8 cellular contexts compared by ENCODE assay signal in the genomic region with DNA sequence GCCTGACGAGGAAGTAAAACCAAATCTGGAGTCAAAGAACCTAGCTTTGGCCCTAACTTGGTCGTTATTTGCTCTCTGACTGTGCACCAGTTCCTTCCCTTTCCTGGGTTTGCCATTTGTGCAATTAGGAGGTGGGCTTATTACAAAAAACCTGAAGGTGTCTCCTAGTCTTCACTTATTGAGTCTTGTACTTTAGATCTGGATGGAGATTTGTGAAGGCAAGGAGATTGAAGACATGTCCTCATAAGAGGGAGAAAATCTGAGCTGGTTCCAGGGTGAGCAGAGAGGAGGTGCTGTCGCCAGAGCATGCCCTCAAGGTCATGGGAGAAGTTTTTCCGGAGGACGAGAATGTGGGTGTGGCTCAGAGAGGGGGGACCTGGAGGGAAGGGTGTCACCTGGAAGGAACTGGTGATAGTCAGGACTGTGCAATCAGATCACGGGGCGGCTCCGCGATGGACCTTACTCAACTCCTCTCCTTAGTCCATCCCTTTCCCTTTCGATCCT. TPM values are rescaled to one million over a fixed set of nuclear protein-coding genes. Genes with fewer than 3 reads are reported as not detected.
DNase-seq lines count a peak whose midpoint lies in the region; ATAC-seq, FAIRE-seq and TF ChIP-seq lines count a peak whose summit lies in the region.

No MANE protein-coding gene starts in this region.

- peak; percentile 29 for ATAC-seq in HG03095 (IDR thresholded peaks at IDR 0.05; ENCODE audit: unreplicated experiment)
- no peak for ATAC-seq in K562
- no peak for ATAC-seq in HG03159 (IDR thresholded peaks at IDR 0.05; ENCODE audit: unreplicated experiment)

- no peak for DNase-seq in AG09309 (ENCODE audit: low read depth)
- DNase-seq in K562 (ENCODE audit: extremely low read depth in 1 of 4, low spot score in 3 of 4), result no peak
- DNase-seq in NK-92 treated with Interleukin-12 subunit alpha and Interleukin-12 subunit beta, amount 100 ng/mL, for 24 hours (lab: John Stamatoyannopoulos, UW), result no peak
- no peak for DNase-seq in glomerular visceral epithelial cell (ENCODE audit: extremely low spot score)
- no peak for DNase-seq in stimulated activated naive CD4-positive, alpha-beta T cell (lab: John Stamatoyannopoulos, UW)

- H3K27ac ChIP-seq in K562 (ENCODE audit: extremely low read depth, low read depth, low read length) (peak overlapping the region; percentile 44), mucosa of rectum (ENCODE audit: low read depth in 2 of 2, low read length in 2 of 2) (peak overlapping the region; percentile 92 to 93)

- H3K9ac ChIP-seq in K562 (ENCODE audit: insufficient read depth in 1 of 2, low read depth in 2 of 2, low read length in 2 of 2) (peak overlapping the region in 1 of 2 experiments; percentile 24; a peak in 3 of 4 replicates), mucosa of rectum (ENCODE audit: low read depth in 1 of 2, low read length in 2 of 2) (peak overlapping the region; percentile 69 to 72)

- intact Hi-C loops in K562 (cut with micrococcal nuclease), result loop anchor here (10.0 kb wide), 1 partner anchor 389 kb away; no protein-coding TSS in a partner anchor

- FAIRE-seq in K562 (lab: Jason Lieb, UNC), result no peak

- peak; percentile 32 for TF ChIP-seq EP300 in K562 (IDR thresholded peaks at IDR 0.05; ENCODE audit: low read length)

- CTCF ChIA-PET in K562 (lab: Yijun Ruan, JAX; ENCODE audit: low intra/inter-chr PET ratio), result interaction anchor here (0.5 kb wide), 1 partner anchor 50 kb away, joined by 3 read pairs; the partner anchor contains the start of gene NCOA6

- peaks cover 53% of the 10 kb centered on the region for H3K79me2 ChIP-seq in K562 (ENCODE audit: control insufficient read depth, insufficient read depth, low read length)

- TF ChIP-seq RAD21 in K562 (CRISPR knock-in tag; conservative IDR thresholded peaks at IDR 0.05 in 1 of 2, IDR thresholded peaks at IDR 0.05 in 1 of 2), result peak in 1 of 2 experiments; percentile 37; a peak in 2 of 4 replicates

- no peaks in the 10 kb centered on the region for H3K9me1 ChIP-seq in K562 (ENCODE audit: control insufficient read depth, insufficient read depth, low read length)

- H3K4me2 ChIP-seq in K562 (ENCODE audit: insufficient read depth, low read length), result peak overlapping the region; percentile 83

- H3K9me3 ChIP-seq in K562 (replicated peaks; ENCODE audit: control insufficient read depth, insufficient read depth, low read depth, low read length) (no peaks in the 10 kb centered on the region), mucosa of rectum (ENCODE audit: control insufficient read depth in 2 of 2, low read length in 2 of 2) (no peaks in the 10 kb centered on the region)

- BruUV-seq in K562 (replicated peaks; lab: Mats Ljungman, UMichigan), result no TSS peak

- H3K4me1 ChIP-seq in K562 (replicated peaks in 1 of 2; ENCODE audit: control insufficient read depth in 2 of 2, insufficient read depth in 2 of 2, low read length in 2 of 2) (peaks cover 46 to 49% of the 10 kb centered on the region in 2 experiments; a peak in 4 of 5 replicates), mucosa of rectum (ENCODE audit: control insufficient read depth in 2 of 2, insufficient read depth in 2 of 2, low read length in 2 of 2) (peaks cover 31 to 46% of the 10 kb centered on the region in 2 donors)

- peak overlapping the region; percentile 67 for H3K4me3 ChIP-seq in AG09309 (ENCODE audit: control insufficient read depth, low read depth, low read length)
- H3K4me3 ChIP-seq in K562, result peak overlapping the region; percentile 90
- peak overlapping the region; percentile 48 to 72 for H3K4me3 ChIP-seq in mucosa of rectum (ENCODE audit: low read length in 2 of 2)

- no peaks in the 10 kb centered on the region; a peak in 1 of 5 replicates for H3K27me3 ChIP-seq in K562 (ENCODE audit: control insufficient read depth in 2 of 2, insufficient read depth in 2 of 2, low read length in 2 of 2)
- H3K27me3 ChIP-seq in mucosa of rectum (ENCODE audit: control insufficient read depth in 2 of 2, insufficient read depth in 2 of 2, low read length in 2 of 2), result no peaks in the 10 kb centered on the region

- TF ChIP-seq POLR2A in K562 (conservative IDR thresholded peaks at IDR 0.05), result no peak

- WGBS in K562 (ENCODE audit: insufficient coverage, low coverage, missing lambda C conversion rate), result 11% methylated on average over 10 of the region's 10 CpGs

- POLR2A ChIA-PET in K562 (lab: Yijun Ruan, JAX), result interaction anchor here (0.7 to 2.8 kb wide), 5 partner anchors 12 to 125 kb away, joined by 3 to 14 read pairs (median 4); partner anchors contain the start of gene NCOA6

- TF ChIP-seq CTCF in AG09309 (IDR thresholded peaks at IDR 0.05; ENCODE audit: control insufficient read depth, insufficient read depth, low read depth, low read length, missing control alignments) (no peak), K562 (IDR thresholded peaks at IDR 0.05 in 2 of 3, conservative IDR thresholded peaks at IDR 0.05 in 1 of 3; ENCODE audit: insufficient read depth in 2 of 3, low read depth in 1 of 3, low read length in 3 of 3) (peak; percentile 47 to 52 (median 51); a peak in 3 of 6 replicates)

- in situ Hi-C loops in K562 (cut with MboI), result no loop called here

- no peaks in the 10 kb centered on the region for H4K20me1 ChIP-seq in K562 (replicated peaks; ENCODE audit: control insufficient read depth, insufficient read depth, low read length)

- peak overlapping the region; percentile 89 for H2AFZ ChIP-seq in K562 (ENCODE audit: low read depth, low read length)

- H3K36me3 ChIP-seq in K562 (ENCODE audit: control insufficient read depth, insufficient read depth, low read length) (peaks cover 7% of the 10 kb centered on the region; the same call in 2 of the 3 replicates), mucosa of rectum (ENCODE audit: control insufficient read depth in 2 of 2, insufficient read depth in 2 of 2, low read length in 2 of 2) (no peaks in the 10 kb centered on the region)

TF ChIP-seq in K562, 482 proteins besides CTCF, POLR2A, EP300 and RAD21 (continues in another document):
- TF ChIP-seq BCOR (IDR thresholded peaks at IDR 0.05) (peak; percentile 52; the same call in 1 of the 2 replicates), MTA1 (IDR thresholded peaks at IDR 0.05; ENCODE audit: borderline replicate concordance) (peak; percentile 74; the same call in 1 of the 2 replicates)

RNA-seq across cellular contexts. Expression of gene ACSS2, which starts 0.7 kb away (rescaled TPM):
- 516 and 596 TPM in 2 replicates for total RNA-seq in K562 (2011; cell fraction: chromatin; rRNA removed; ENCODE audit: low replicate concordance)
- 361 and 396 TPM in 2 replicates for total RNA-seq in K562 (2011; cell fraction: nucleolus; rRNA removed)
- 372 and 398 TPM in 2 replicates for total RNA-seq in K562 (2011; cell fraction: nucleoplasm; rRNA removed)
- total RNA-seq in K562 (2014; rRNA removed) (94.3 and 97.9 TPM in 2 replicates), K562 (2014; rRNA removed; fragmentation: Illumina TruSeq; extraction: Trizol) (49.5 and 52.9 TPM in 2 replicates), K562 (2015; rRNA removed; fragmentation: Illumina TruSeq; extraction: Trizol) (43.7 and 48.6 TPM in 2 replicates), K562 (2021) (64.0 and 66.2 TPM in 2 replicates)
- polyA plus RNA-seq in K562 (2011; rRNA removed) (246 and 419 TPM in 2 replicates), K562 (2014; fragmentation: Illumina TruSeq; extraction: Trizol) (64.0 and 77.6 TPM in 2 replicates), K562 (2014; fragmentation: Nextera tagmentation; extraction: Ambion mirVana) (10 to 100 TPM; 21.9 to 26.5 TPM), K562 (2014; rRNA removed) (78.4 and 81.5 TPM in 2 replicates)
- polyA plus RNA-seq in K562 (2011; cell fraction: cytosol; rRNA removed), result 192 and 432 TPM in 2 replicates
- 526 and 978 TPM in 2 replicates for polyA plus RNA-seq in K562 (2011; cell fraction: nucleus; rRNA removed)
- polyA plus RNA-seq in K562 (2012), result 73.5 and 75.8 TPM in 2 replicates
- polyA minus RNA-seq in K562 (2011; rRNA and poly(A)+ RNA removed), result 306 and 390 TPM in 2 replicates
- 144 and 252 TPM in 2 replicates for polyA minus RNA-seq in K562 (2011; cell fraction: cytosol; rRNA and poly(A)+ RNA removed)
- 250 and 495 TPM in 2 replicates for polyA minus RNA-seq in K562 (2011; cell fraction: nucleus; rRNA and poly(A)+ RNA removed)

RNA-seq across cellular contexts. Expression of gene GGT7, which starts 3.1 kb away (rescaled TPM):
- total RNA-seq in K562 (2011; cell fraction: chromatin; rRNA removed; ENCODE audit: low replicate concordance), result 30.9 and 86.1 TPM in 2 replicates
- 84.9 and 89.9 TPM in 2 replicates for total RNA-seq in K562 (2011; cell fraction: nucleolus; rRNA removed)
- total RNA-seq in K562 (2011; cell fraction: nucleoplasm; rRNA removed), result 45.7 and 51.5 TPM in 2 replicates
- total RNA-seq in K562 (2014; rRNA removed) (5.9 and 8.7 TPM in 2 replicates), K562 (2014; rRNA removed; fragmentation: Illumina TruSeq; extraction: Trizol) (1.9 and 2.9 TPM in 2 replicates), K562 (2015; rRNA removed; fragmentation: Illumina TruSeq; extraction: Trizol) (3.1 and 3.3 TPM in 2 replicates), K562 (2021) (16.4 and 18.3 TPM in 2 replicates)
- polyA plus RNA-seq in K562 (2011; rRNA removed) (11.4 and 22.1 TPM in 2 replicates), K562 (2014; fragmentation: Illumina TruSeq; extraction: Trizol) (8.4 and 9.8 TPM in 2 replicates), K562 (2014; fragmentation: Nextera tagmentation; extraction: Ambion mirVana) (under 1 TPM; 0.04 to 0.07 TPM), K562 (2014; rRNA removed) (17.3 and 21.6 TPM in 2 replicates)
- polyA plus RNA-seq in K562 (2011; cell fraction: cytosol; rRNA removed), result 14.2 and 19.5 TPM in 2 replicates
- polyA plus RNA-seq in K562 (2011; cell fraction: nucleus; rRNA removed), result 77.0 and 120 TPM in 2 replicates
- polyA plus RNA-seq in K562 (2012), result 13.0 and 26.9 TPM in 2 replicates
- 3.9 and 5.2 TPM in 2 replicates for polyA minus RNA-seq in K562 (2011; rRNA and poly(A)+ RNA removed)
- 8.5 and 14.2 TPM in 2 replicates for polyA minus RNA-seq in K562 (2011; cell fraction: cytosol; rRNA and poly(A)+ RNA removed)
- polyA minus RNA-seq in K562 (2011; cell fraction: nucleus; rRNA and poly(A)+ RNA removed), result 35.8 and 38.2 TPM in 2 replicates

RNA-seq across cellular contexts. Expression of gene NCOA6, which starts 50.3 kb away (rescaled TPM):
- total RNA-seq in K562 (2011; cell fraction: chromatin; rRNA removed; ENCODE audit: low replicate concordance), result 25.4 and 45.0 TPM in 2 replicates
- 13.2 and 16.3 TPM in 2 replicates for total RNA-seq in K562 (2011; cell fraction: nucleolus; rRNA removed)
- total RNA-seq in K562 (2011; cell fraction: nucleoplasm; rRNA removed), result 23.8 and 31.5 TPM in 2 replicates
- 5.2 and 8.1 TPM in 2 replicates for total RNA-seq in K562 (2014; rRNA removed)
- total RNA-seq in K562 (2014; rRNA removed; fragmentation: Illumina TruSeq; extraction: Trizol), result 6.7 and 7.8 TPM in 2 replicates
- 6.1 and 8.4 TPM in 2 replicates for total RNA-seq in K562 (2015; rRNA removed; fragmentation: Illumina TruSeq; extraction: Trizol)
- total RNA-seq in K562 (2021), result 17.3 and 17.7 TPM in 2 replicates
- polyA plus RNA-seq in K562 (2011; rRNA removed), result 9.9 and 12.7 TPM in 2 replicates
- polyA plus RNA-seq in K562 (2011; cell fraction: cytosol; rRNA removed), result 13.6 and 16.0 TPM in 2 replicates
- polyA plus RNA-seq in K562 (2011; cell fraction: nucleus; rRNA removed), result 10.0 and 12.5 TPM in 2 replicates
- 16.1 and 16.6 TPM in 2 replicates for polyA plus RNA-seq in K562 (2012)
- 18.6 and 25.0 TPM in 2 replicates for polyA plus RNA-seq in K562 (2014; fragmentation: Illumina TruSeq; extraction: Trizol)
- 1 to 10 TPM; 8.2 to 9.5 TPM for polyA plus RNA-seq in K562 (2014; fragmentation: Nextera tagmentation; extraction: Ambion mirVana)
- polyA plus RNA-seq in K562 (2014; rRNA removed), result 12.2 TPM in 2 replicates
- polyA minus RNA-seq in K562 (2011; rRNA and poly(A)+ RNA removed), result 18.4 and 18.5 TPM in 2 replicates
- 16.5 and 18.4 TPM in 2 replicates for polyA minus RNA-seq in K562 (2011; cell fraction: cytosol; rRNA and poly(A)+ RNA removed)
- 8.5 and 11.3 TPM in 2 replicates for polyA minus RNA-seq in K562 (2011; cell fraction: nucleus; rRNA and poly(A)+ RNA removed)
